In the genomic region with DNA sequence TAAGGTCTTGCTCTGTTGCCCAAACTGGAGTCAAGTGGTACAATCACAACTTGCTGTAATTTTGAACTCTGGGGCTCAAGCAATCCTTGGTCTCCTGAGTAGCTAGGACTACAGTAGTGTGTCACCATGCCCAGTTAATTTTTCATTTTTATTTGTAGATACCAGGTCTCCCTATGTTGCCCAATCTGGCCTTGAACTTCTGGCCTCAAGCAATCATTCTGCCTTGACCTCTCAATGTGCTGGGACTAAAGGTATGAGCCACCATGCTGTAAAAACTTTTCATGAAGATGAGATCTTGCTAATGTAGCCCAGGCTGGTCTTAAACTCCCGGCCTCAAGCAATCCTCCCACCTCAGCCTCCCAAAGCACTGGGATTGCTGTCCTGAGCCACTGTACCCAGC, we compare ENCODE assay signal across 1 cellular context.
A peak's percentile ranks its signal among the peaks of the same experiment; 100 is the strongest.
TF ChIP-seq lines count a peak whose summit lies in the region.

No MANE protein-coding gene starts in this region.

TF ChIP-seq in HepG2, 621 proteins besides CTCF, POLR2A, EP300 and RAD21:
- TF ChIP-seq, protein P1, sequence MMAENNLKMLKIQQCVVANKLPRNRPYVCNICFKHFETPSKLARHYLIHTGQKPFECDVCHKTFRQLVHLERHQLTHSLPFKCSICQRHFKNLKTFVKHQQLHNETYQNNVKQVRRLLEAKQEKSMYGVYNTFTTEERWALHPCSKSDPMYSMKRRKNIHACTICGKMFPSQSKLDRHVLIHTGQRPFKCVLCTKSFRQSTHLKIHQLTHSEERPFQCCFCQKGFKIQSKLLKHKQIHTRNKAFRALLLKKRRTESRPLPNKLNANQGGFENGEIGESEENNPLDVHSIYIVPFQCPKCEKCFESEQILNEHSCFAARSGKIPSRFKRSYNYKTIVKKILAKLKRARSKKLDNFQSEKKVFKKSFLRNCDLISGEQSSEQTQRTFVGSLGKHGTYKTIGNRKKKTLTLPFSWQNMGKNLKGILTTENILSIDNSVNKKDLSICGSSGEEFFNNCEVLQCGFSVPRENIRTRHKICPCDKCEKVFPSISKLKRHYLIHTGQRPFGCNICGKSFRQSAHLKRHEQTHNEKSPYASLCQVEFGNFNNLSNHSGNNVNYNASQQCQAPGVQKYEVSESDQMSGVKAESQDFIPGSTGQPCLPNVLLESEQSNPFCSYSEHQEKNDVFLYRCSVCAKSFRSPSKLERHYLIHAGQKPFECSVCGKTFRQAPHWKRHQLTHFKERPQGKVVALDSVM (CRISPR knock-in tag; IDR thresholded peaks at IDR 0.05) = peak; percentile 58; the same call in 1 of the 2 replicates
- TF ChIP-seq NR2F1 (CRISPR knock-in tag; IDR thresholded peaks at IDR 0.05) (peak; percentile 50 to 70), MAZ (IDR thresholded peaks at IDR 0.05; ENCODE audit: borderline replicate concordance, low read depth, low read length) (no peak), MAZ (CRISPR knock-in tag; IDR thresholded peaks at IDR 0.05; ENCODE audit: low read depth) (no peak), RCOR2 (CRISPR knock-in tag; IDR thresholded peaks at IDR 0.05) (no peak), ZNF75D (CRISPR knock-in tag; IDR thresholded peaks at IDR 0.05; ENCODE audit: borderline replicate concordance) (no peak), GABPA (IDR thresholded peaks at IDR 0.05; ENCODE audit: low read depth, low read length) (no peak), GABPA (CRISPR knock-in tag; IDR thresholded peaks at IDR 0.05; ENCODE audit: low read depth) (no peak), HOXD1 (CRISPR knock-in tag; IDR thresholded peaks at IDR 0.05) (no peak), ZFP37 (CRISPR knock-in tag; IDR thresholded peaks at IDR 0.05; ENCODE audit: borderline replicate concordance) (no peak), CEBPB (IDR thresholded peaks at IDR 0.05; ENCODE audit: borderline replicate concordance, low read depth, low read length) (peak; percentile 44; the same call in 1 of the 2 replicates), HNF4A (CRISPR knock-in tag; IDR thresholded peaks at IDR 0.05) (peak; percentile 38; the same call in 1 of the 2 replicates), SNRNP70 (IDR thresholded peaks at IDR 0.05; ENCODE audit: low read depth, low read length) (no peak), TARDBP (CRISPR knock-in tag; IDR thresholded peaks at IDR 0.05) (no peak), RARA (CRISPR knock-in tag; IDR thresholded peaks at IDR 0.05) (peak; percentile 72), NR2F6 (IDR thresholded peaks at IDR 0.05) (peak; percentile 55), NR2F6 (CRISPR knock-in tag; IDR thresholded peaks at IDR 0.05) (peak; percentile 48; the same call in 1 of the 2 replicates), CREM (IDR thresholded peaks at IDR 0.05) (no peak), CREM (CRISPR knock-in tag; IDR thresholded peaks at IDR 0.05) (no peak), JUND (CRISPR knock-in tag; IDR thresholded peaks at IDR 0.05) (no peak)
- TF ChIP-seq, protein P2, sequence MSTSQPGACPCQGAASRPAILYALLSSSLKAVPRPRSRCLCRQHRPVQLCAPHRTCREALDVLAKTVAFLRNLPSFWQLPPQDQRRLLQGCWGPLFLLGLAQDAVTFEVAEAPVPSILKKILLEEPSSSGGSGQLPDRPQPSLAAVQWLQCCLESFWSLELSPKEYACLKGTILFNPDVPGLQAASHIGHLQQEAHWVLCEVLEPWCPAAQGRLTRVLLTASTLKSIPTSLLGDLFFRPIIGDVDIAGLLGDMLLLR (CRISPR knock-in tag; IDR thresholded peaks at IDR 0.05) = no peak
- TF ChIP-seq, protein P3, sequence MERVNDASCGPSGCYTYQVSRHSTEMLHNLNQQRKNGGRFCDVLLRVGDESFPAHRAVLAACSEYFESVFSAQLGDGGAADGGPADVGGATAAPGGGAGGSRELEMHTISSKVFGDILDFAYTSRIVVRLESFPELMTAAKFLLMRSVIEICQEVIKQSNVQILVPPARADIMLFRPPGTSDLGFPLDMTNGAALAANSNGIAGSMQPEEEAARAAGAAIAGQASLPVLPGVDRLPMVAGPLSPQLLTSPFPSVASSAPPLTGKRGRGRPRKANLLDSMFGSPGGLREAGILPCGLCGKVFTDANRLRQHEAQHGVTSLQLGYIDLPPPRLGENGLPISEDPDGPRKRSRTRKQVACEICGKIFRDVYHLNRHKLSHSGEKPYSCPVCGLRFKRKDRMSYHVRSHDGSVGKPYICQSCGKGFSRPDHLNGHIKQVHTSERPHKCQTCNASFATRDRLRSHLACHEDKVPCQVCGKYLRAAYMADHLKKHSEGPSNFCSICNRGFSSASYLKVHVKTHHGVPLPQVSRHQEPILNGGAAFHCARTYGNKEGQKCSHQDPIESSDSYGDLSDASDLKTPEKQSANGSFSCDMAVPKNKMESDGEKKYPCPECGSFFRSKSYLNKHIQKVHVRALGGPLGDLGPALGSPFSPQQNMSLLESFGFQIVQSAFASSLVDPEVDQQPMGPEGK (CRISPR knock-in tag; IDR thresholded peaks at IDR 0.05) = no peak
- TF ChIP-seq, protein P4, sequence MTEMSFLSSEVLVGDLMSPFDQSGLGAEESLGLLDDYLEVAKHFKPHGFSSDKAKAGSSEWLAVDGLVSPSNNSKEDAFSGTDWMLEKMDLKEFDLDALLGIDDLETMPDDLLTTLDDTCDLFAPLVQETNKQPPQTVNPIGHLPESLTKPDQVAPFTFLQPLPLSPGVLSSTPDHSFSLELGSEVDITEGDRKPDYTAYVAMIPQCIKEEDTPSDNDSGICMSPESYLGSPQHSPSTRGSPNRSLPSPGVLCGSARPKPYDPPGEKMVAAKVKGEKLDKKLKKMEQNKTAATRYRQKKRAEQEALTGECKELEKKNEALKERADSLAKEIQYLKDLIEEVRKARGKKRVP (CRISPR knock-in tag; IDR thresholded peaks at IDR 0.05) = no peak
- TF ChIP-seq, protein P5, sequence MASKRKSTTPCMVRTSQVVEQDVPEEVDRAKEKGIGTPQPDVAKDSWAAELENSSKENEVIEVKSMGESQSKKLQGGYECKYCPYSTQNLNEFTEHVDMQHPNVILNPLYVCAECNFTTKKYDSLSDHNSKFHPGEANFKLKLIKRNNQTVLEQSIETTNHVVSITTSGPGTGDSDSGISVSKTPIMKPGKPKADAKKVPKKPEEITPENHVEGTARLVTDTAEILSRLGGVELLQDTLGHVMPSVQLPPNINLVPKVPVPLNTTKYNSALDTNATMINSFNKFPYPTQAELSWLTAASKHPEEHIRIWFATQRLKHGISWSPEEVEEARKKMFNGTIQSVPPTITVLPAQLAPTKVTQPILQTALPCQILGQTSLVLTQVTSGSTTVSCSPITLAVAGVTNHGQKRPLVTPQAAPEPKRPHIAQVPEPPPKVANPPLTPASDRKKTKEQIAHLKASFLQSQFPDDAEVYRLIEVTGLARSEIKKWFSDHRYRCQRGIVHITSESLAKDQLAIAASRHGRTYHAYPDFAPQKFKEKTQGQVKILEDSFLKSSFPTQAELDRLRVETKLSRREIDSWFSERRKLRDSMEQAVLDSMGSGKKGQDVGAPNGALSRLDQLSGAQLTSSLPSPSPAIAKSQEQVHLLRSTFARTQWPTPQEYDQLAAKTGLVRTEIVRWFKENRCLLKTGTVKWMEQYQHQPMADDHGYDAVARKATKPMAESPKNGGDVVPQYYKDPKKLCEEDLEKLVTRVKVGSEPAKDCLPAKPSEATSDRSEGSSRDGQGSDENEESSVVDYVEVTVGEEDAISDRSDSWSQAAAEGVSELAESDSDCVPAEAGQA (IDR thresholded peaks at IDR 0.05; ENCODE audit: low read depth) = no peak
- TF ChIP-seq, protein P5 (CRISPR knock-in tag; IDR thresholded peaks at IDR 0.05; ENCODE audit: borderline replicate concordance) = no peak
- TF ChIP-seq, protein P6, sequence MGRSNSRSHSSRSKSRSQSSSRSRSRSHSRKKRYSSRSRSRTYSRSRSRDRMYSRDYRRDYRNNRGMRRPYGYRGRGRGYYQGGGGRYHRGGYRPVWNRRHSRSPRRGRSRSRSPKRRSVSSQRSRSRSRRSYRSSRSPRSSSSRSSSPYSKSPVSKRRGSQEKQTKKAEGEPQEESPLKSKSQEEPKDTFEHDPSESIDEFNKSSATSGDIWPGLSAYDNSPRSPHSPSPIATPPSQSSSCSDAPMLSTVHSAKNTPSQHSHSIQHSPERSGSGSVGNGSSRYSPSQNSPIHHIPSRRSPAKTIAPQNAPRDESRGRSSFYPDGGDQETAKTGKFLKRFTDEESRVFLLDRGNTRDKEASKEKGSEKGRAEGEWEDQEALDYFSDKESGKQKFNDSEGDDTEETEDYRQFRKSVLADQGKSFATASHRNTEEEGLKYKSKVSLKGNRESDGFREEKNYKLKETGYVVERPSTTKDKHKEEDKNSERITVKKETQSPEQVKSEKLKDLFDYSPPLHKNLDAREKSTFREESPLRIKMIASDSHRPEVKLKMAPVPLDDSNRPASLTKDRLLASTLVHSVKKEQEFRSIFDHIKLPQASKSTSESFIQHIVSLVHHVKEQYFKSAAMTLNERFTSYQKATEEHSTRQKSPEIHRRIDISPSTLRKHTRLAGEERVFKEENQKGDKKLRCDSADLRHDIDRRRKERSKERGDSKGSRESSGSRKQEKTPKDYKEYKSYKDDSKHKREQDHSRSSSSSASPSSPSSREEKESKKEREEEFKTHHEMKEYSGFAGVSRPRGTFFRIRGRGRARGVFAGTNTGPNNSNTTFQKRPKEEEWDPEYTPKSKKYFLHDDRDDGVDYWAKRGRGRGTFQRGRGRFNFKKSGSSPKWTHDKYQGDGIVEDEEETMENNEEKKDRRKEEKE (IDR thresholded peaks at IDR 0.05) = no peak
- TF ChIP-seq, protein P7, sequence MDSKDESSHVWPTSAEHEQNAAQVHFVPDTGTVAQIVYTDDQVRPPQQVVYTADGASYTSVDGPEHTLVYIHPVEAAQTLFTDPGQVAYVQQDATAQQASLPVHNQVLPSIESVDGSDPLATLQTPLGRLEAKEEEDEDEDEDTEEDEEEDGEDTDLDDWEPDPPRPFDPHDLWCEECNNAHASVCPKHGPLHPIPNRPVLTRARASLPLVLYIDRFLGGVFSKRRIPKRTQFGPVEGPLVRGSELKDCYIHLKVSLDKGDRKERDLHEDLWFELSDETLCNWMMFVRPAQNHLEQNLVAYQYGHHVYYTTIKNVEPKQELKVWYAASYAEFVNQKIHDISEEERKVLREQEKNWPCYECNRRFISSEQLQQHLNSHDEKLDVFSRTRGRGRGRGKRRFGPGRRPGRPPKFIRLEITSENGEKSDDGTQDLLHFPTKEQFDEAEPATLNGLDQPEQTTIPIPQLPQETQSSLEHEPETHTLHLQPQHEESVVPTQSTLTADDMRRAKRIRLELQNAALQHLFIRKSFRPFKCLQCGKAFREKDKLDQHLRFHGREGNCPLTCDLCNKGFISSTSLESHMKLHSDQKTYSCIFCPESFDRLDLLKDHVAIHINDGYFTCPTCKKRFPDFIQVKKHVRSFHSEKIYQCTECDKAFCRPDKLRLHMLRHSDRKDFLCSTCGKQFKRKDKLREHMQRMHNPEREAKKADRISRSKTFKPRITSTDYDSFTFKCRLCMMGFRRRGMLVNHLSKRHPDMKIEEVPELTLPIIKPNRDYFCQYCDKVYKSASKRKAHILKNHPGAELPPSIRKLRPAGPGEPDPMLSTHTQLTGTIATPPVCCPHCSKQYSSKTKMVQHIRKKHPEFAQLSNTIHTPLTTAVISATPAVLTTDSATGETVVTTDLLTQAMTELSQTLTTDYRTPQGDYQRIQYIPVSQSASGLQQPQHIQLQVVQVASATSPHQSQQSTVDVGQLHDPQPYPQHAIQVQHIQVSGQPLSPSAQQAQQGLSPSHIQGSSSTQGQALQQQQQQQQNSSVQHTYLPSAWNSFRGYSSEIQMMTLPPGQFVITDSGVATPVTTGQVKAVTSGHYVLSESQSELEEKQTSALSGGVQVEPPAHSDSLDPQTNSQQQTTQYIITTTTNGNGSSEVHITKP (CRISPR knock-in tag; IDR thresholded peaks at IDR 0.05; ENCODE audit: low read depth) = no peak
- TF ChIP-seq, protein P8, sequence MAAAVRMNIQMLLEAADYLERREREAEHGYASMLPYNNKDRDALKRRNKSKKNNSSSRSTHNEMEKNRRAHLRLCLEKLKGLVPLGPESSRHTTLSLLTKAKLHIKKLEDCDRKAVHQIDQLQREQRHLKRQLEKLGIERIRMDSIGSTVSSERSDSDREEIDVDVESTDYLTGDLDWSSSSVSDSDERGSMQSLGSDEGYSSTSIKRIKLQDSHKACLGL (CRISPR knock-in tag; IDR thresholded peaks at IDR 0.05) = no peak
